In the genomic region with DNA sequence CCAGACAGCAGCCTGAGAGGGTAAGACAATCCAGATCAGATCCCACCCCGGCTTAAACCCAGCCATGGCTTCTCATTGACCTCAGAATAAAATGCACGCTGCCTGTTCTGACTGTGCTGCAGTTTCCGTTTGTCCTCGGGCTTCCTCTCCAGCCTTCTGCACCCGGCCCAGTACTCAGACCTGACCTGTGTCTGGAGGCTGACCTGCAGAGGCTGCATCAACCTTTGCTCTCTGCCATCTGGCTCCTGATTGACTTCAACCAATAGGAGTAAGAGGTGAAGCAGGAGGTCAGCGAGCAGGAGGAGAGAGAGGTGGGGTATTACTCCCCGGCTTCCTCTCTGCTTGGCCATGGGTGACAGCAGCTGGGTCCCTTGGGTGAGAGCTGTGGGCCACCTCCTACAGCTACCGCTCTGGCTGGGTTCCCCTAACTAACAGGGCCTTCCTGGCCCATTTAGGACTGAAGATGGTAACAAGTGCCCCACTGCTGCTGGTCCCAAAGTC, we compare ENCODE assay signal across 16 cellular contexts. TPM values are rescaled to one million over a fixed set of nuclear protein-coding genes. Genes with fewer than 3 reads are reported as not detected.
DNase-seq lines count a peak whose midpoint lies in the region; ATAC-seq, FAIRE-seq and TF ChIP-seq lines count a peak whose summit lies in the region.
"Had no signal": no experiment of that assay in that cellular context is flagged by ENCODE, and none has a peak within 500 bp of the region (broad histone marks: within the 10 kb centered on the region; RNA-seq: fewer than 3 reads in every experiment).

No MANE protein-coding gene starts in this region.

- no peak overlapping the region for H3K27ac ChIP-seq in liver (ENCODE audit: low read depth in 1 of 2, low read length in 2 of 2)
- no peak overlapping the region for H3K27ac ChIP-seq in CD4-positive, alpha-beta T cell (ENCODE audit: low read depth, low read length)
- no peak overlapping the region for H3K27ac ChIP-seq in substantia nigra (ENCODE audit: low read depth, low read length, poor library complexity, severe bottlenecking)
- H3K27ac ChIP-seq: GM23248 had no signal

- no peaks in the 10 kb centered on the region for H3K36me3 ChIP-seq in liver (ENCODE audit: control insufficient read depth in 4 of 4, insufficient read depth in 3 of 4, low read depth in 1 of 4, low read length in 3 of 4)

- no peak overlapping the region for H3K4me3 ChIP-seq in liver (ENCODE audit: low read depth in 1 of 3, low read length in 3 of 3)
- H3K4me3 ChIP-seq: GM23248 had no signal

- peak; percentile 58 for ATAC-seq in GM21447 (IDR thresholded peaks at IDR 0.05; ENCODE audit: unreplicated experiment)
- ATAC-seq in HG03342 (IDR thresholded peaks at IDR 0.05; ENCODE audit: unreplicated experiment): peak; percentile 63
- no peak for ATAC-seq in CD4-positive, alpha-beta T cell (ENCODE audit: poor library complexity)
- no peak for ATAC-seq in GM19463 (IDR thresholded peaks at IDR 0.05; ENCODE audit: unreplicated experiment)

- H3K9me3 ChIP-seq in liver (ENCODE audit: control insufficient read depth in 4 of 4, low read length in 3 of 4): no peaks in the 10 kb centered on the region
- no peaks in the 10 kb centered on the region for H3K9me3 ChIP-seq in CD4-positive, alpha-beta T cell (ENCODE audit: control insufficient read depth, low read length)

- TF ChIP-seq RAD21 in liver (IDR thresholded peaks at IDR 0.05): no peak

- intact Hi-C loops in CD4-positive, alpha-beta T cell (cut with DNase I, micrococcal nuclease): no loop called here

- no peaks in the 10 kb centered on the region for H3K36me3 Mint-ChIP-seq in endothelial cell (ENCODE audit: low read depth, unreplicated experiment)
- no peaks in the 10 kb centered on the region for H3K36me3 Mint-ChIP-seq in CD4-positive, alpha-beta T cell (ENCODE audit: low read depth)
- H3K36me3 Mint-ChIP-seq: natural killer cell treated with Interleukin-12 subunit alpha and Interleukin-12 subunit beta and Interleukin-15 and Interleukin-18, amount 100 ng/mL, for 72 hours had no signal

- WGBS in liver: 34% methylated on average over 8 of the region's 8 CpGs

- no peak overlapping the region for H3K9ac ChIP-seq in liver (ENCODE audit: low read depth in 1 of 2, low read length in 2 of 2)
- H3K9ac ChIP-seq: GM23248 had no signal

- no peaks in the 10 kb centered on the region for H3K27me3 ChIP-seq in liver (ENCODE audit: control insufficient read depth in 4 of 4, insufficient read depth in 4 of 4, low read length in 3 of 4)
- H3K27me3 ChIP-seq in CD4-positive, alpha-beta T cell (ENCODE audit: control insufficient read depth, insufficient read depth, low read length): no peaks in the 10 kb centered on the region

- H3K4me1 ChIP-seq in liver (ENCODE audit: control insufficient read depth in 4 of 4, insufficient read depth in 4 of 4, low read length in 3 of 4): peaks cover 0 to 3% (median 1%) of the 10 kb centered on the region in 4 donors

- CTCF ChIA-PET in CD4-positive, alpha-beta T cell (lab: Charles Lee): no interaction called here

- POLR2A ChIA-PET in CD4-positive, alpha-beta T cell (lab: Charles Lee): no interaction called here

- peaks cover 7% of the 10 kb centered on the region for H3K9me3 Mint-ChIP-seq in endothelial cell (ENCODE audit: unreplicated experiment)
- peaks cover 3% of the 10 kb centered on the region for H3K9me3 Mint-ChIP-seq in CD4-positive, alpha-beta T cell
- H3K9me3 Mint-ChIP-seq: natural killer cell treated with Interleukin-12 subunit alpha and Interleukin-12 subunit beta and Interleukin-15 and Interleukin-18, amount 100 ng/mL, for 72 hours had no signal

- H3K4me3 Mint-ChIP-seq in endothelial cell (ENCODE audit: unreplicated experiment): no peak overlapping the region
- no peak overlapping the region for H3K4me3 Mint-ChIP-seq in CD4-positive, alpha-beta T cell
- H3K4me3 Mint-ChIP-seq: natural killer cell treated with Interleukin-12 subunit alpha and Interleukin-12 subunit beta and Interleukin-15 and Interleukin-18, amount 100 ng/mL, for 72 hours had no signal

- H3K27me3 Mint-ChIP-seq in endothelial cell (ENCODE audit: unreplicated experiment): peaks cover 2% of the 10 kb centered on the region
- no peaks in the 10 kb centered on the region for H3K27me3 Mint-ChIP-seq in CD4-positive, alpha-beta T cell

- no peaks in the 10 kb centered on the region for H3K4me1 Mint-ChIP-seq in endothelial cell (ENCODE audit: unreplicated experiment)
- H3K4me1 Mint-ChIP-seq in CD4-positive, alpha-beta T cell (ENCODE audit: low read depth): no peaks in the 10 kb centered on the region

- peak; percentile 23 for DNase-seq in GM18507 (ENCODE audit: extremely low spot score, insufficient read length, low read depth)
- no peak for DNase-seq in endothelial cell (ENCODE audit: low spot score)
- no peak for DNase-seq in CD4-positive, alpha-beta T cell
- no peak for DNase-seq in substantia nigra (lab: John Stamatoyannopoulos, UW)
- DNase-seq: activated CD4-positive, alpha-beta T cell treated with anti-CD3 and anti-CD28 coated beads, Interleukin-2, amount 50 U/mL, for 48 hours; GM23248 had no signal

- TF ChIP-seq CTCF in liver (IDR thresholded peaks at IDR 0.05; ENCODE audit: low read depth, low read length, missing input control) (no peak), endothelial cell (IDR thresholded peaks at IDR 0.05; ENCODE audit: unreplicated experiment) (no peak)
- no peak for TF ChIP-seq CTCF in CD4-positive, alpha-beta T cell (IDR thresholded peaks at IDR 0.05)

- H3K27ac Mint-ChIP-seq in endothelial cell (ENCODE audit: unreplicated experiment): no peak overlapping the region
- H3K27ac Mint-ChIP-seq in CD4-positive, alpha-beta T cell: no peak overlapping the region
- H3K27ac Mint-ChIP-seq: natural killer cell treated with Interleukin-12 subunit alpha and Interleukin-12 subunit beta and Interleukin-15 and Interleukin-18, amount 100 ng/mL, for 72 hours had no signal

- FAIRE-seq in GM18507 (lab: Jason Lieb, UNC): peak; percentile 90
- FAIRE-seq: colon had no signal

TF ChIP-seq in liver, 16 proteins besides CTCF, POLR2A, EP300 and RAD21:
- no peak for TF ChIP-seq TAF1 (conservative IDR thresholded peaks at IDR 0.05)
- TF ChIP-seq MAX (IDR thresholded peaks at IDR 0.05): no peak
- peak; percentile 90 for TF ChIP-seq NR2F2 (IDR thresholded peaks at IDR 0.05)
- TF ChIP-seq HNF4A (conservative IDR thresholded peaks at IDR 0.05): peak in 1 of 2 donors; percentile 24
- no peak for TF ChIP-seq RXRA (IDR thresholded peaks at IDR 0.05)
- no peak for TF ChIP-seq HNF4G (IDR thresholded peaks at IDR 0.05)
TF ChIP-seq in liver: peak in this region for 2.

RNA-seq across cellular contexts. Expression of gene C16orf82, which starts 46.7 kb away (rescaled TPM):
- total RNA-seq in liver: not detected
- not detected for polyA plus RNA-seq in liver
- total RNA-seq in endothelial cell (ENCODE audit: unreplicated experiment): not detected
- total RNA-seq in CD4-positive, alpha-beta T cell: not detected
- total RNA-seq: fibroblast of villous mesenchyme; GM23248; HT-29; kidney epithelial cell; natural killer cell treated with Interleukin-12 subunit alpha and Interleukin-12 subunit beta and Interleukin-15 and Interleukin-18, amount 100 ng/mL, for 72 hours; skeletal muscle tissue had no signal
- polyA plus RNA-seq: GM23248 had no signal

Comparison
In these comparisons a context has a peak if more than half of its experiments do, and no peak if none do; other contexts are left out.
1. ATAC-seq: peak in GM21447 (single experiment) and HG03342 (single experiment); none in CD4-positive, alpha-beta T cell (single experiment) and GM19463 (single experiment).